In the genomic region with DNA sequence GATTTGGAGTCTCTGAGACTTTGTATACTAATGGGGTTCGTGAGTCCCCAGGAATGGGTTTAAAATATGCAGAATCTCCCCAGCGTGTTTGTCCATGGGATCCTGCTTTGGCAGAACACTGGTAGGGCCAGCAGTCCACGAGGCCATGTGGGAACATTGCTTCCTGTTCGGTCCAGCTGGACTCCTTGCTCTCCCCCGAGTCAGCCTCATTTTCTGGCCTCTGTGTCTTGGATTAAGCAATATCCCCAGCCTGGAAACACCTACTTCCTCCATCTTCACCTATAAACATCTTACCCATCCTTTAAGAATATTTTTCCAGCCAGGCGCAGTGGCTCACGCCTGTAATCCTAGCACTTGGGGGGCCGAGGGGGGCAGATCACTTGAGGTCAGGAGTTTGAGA, we compare ENCODE assay signal across 19 cellular contexts.
DNase-seq lines count a peak whose midpoint lies in the region; ATAC-seq, FAIRE-seq and TF ChIP-seq lines count a peak whose summit lies in the region.
"Had no signal": no experiment of that assay in that cellular context is flagged by ENCODE, and none has a peak within 500 bp of the region (broad histone marks: within the 10 kb centered on the region; RNA-seq: fewer than 3 reads in every experiment).

No MANE protein-coding gene starts in this region.

- H3K27ac ChIP-seq in astrocyte (ENCODE audit: low read depth, low read length) (no peak overlapping the region), gastroesophageal sphincter (no peak overlapping the region), right atrium auricular region (no peak overlapping the region), aorta (ENCODE audit: low read depth in 1 of 2, low read length in 2 of 2) (no peak overlapping the region), testis (no peak overlapping the region)
- H3K27ac ChIP-seq: GM23248 had no signal

- peaks cover 6% of the 10 kb centered on the region for H3K9me3 Mint-ChIP-seq in astrocyte (ENCODE audit: unreplicated experiment)

- TF ChIP-seq CTCF in astrocyte (IDR thresholded peaks at IDR 0.05; ENCODE audit: insufficient read depth, low read depth, low read length) (no peak), gastroesophageal sphincter (IDR thresholded peaks at IDR 0.05) (no peak), right atrium auricular region (IDR thresholded peaks at IDR 0.05) (no peak), testis (IDR thresholded peaks at IDR 0.05) (no peak)

- ATAC-seq in gastroesophageal sphincter (peak; percentile 87), aorta (ENCODE audit: low FRiP score) (peak; percentile 57)

- intact Hi-C loops in aorta (cut with DNase I), result no loop called here
- intact Hi-C loops in testis (cut with DNase I; ENCODE audit: low total_unique reads), result no loop called here

- no peaks in the 10 kb centered on the region for H3K9me3 ChIP-seq in astrocyte (ENCODE audit: insufficient read depth, low read depth, low read length)
- H3K9me3 ChIP-seq in gastroesophageal sphincter, result no peaks in the 10 kb centered on the region
- H3K9me3 ChIP-seq in right atrium auricular region, result no peaks in the 10 kb centered on the region
- H3K9me3 ChIP-seq in aorta (ENCODE audit: control insufficient read depth, low read length), result no peaks in the 10 kb centered on the region
- H3K9me3 ChIP-seq in testis, result no peaks in the 10 kb centered on the region
- H3K9me3 ChIP-seq: SK-N-SH had no signal

- H3K36me3 Mint-ChIP-seq in astrocyte (ENCODE audit: low read depth, unreplicated experiment), result peaks cover 10% of the 10 kb centered on the region

- no peak overlapping the region for H3K4me3 Mint-ChIP-seq in astrocyte (ENCODE audit: unreplicated experiment)
- H3K4me3 Mint-ChIP-seq: CD14-positive monocyte had no signal

- TF ChIP-seq POLR2A in gastroesophageal sphincter (IDR thresholded peaks at IDR 0.05) (no peak), testis (IDR thresholded peaks at IDR 0.05) (no peak)

- 69 to 73% methylated on average over 5 to 7 of the region's 8 CpGs for WGBS in gastroesophageal sphincter (ENCODE audit: low coverage in 1 of 2), 2 donors
- 75 to 85% methylated on average over 8 of the region's 8 CpGs for WGBS in aorta, 2 donors
- WGBS in testis, 2 donors, result 77 to 79% methylated on average over 8 of the region's 8 CpGs

- no peak overlapping the region for H3K4me3 ChIP-seq in astrocyte (ENCODE audit: insufficient read depth, low read depth, low read length)
- H3K4me3 ChIP-seq in gastroesophageal sphincter, result no peak overlapping the region
- H3K4me3 ChIP-seq in right atrium auricular region, result no peak overlapping the region
- H3K4me3 ChIP-seq in aorta (ENCODE audit: low read length in 2 of 2), result no peak overlapping the region
- no peak overlapping the region for H3K4me3 ChIP-seq in testis
- H3K4me3 ChIP-seq: GM23248 had no signal

- peaks cover 89% of the 10 kb centered on the region for H3K79me2 ChIP-seq in astrocyte (ENCODE audit: insufficient read depth, low read length)

- no peak for FAIRE-seq in astrocyte (lab: Jason Lieb, UNC)
- FAIRE-seq: G401.6 had no signal

- H3K27me3 ChIP-seq in astrocyte (ENCODE audit: insufficient read depth, low read length), result no peaks in the 10 kb centered on the region
- no peaks in the 10 kb centered on the region for H3K27me3 ChIP-seq in gastroesophageal sphincter
- no peaks in the 10 kb centered on the region for H3K27me3 ChIP-seq in right atrium auricular region
- H3K27me3 ChIP-seq in aorta (ENCODE audit: control insufficient read depth in 1 of 2, insufficient read depth in 2 of 2, low read length in 1 of 2), result no peaks in the 10 kb centered on the region
- H3K27me3 ChIP-seq in testis, result no peaks in the 10 kb centered on the region

- no peak for DNase-seq in astrocyte (ENCODE audit: low read depth)
- DNase-seq in right atrium auricular region (ENCODE audit: low spot score), result peak; percentile 66
- DNase-seq in aorta, result peak in 1 of 2 donors; percentile 51
- no peak for DNase-seq in NCI-H1105 treated with DMSO at 0.1 percent for 48 hours (lab: John Stamatoyannopoulos, UW)
- DNase-seq in testis, result no peak
- DNase-seq in activated gamma-delta T cell treated with Interleukin-2 at 50 U/mL for 16 hours, result no peak
- DNase-seq: ACHN, DND-41, GM23248, NCI-H187 treated with DMSO at 0.1 percent for 48 hours, NCI-H2227 treated with DMSO at 0.1 percent for 48 hours, NCI-H510A treated with DMSO at 0.1 percent for 48 hours, NCI-H774, OCI-M1, SHP77 treated with DMSO at 0.1 percent for 48 hours, SK-N-SH had no signal

- no peak overlapping the region for H3K9ac ChIP-seq in astrocyte (ENCODE audit: low read length)
- H3K9ac ChIP-seq: GM23248, SK-N-SH had no signal

- H3K36me3 ChIP-seq in astrocyte (ENCODE audit: insufficient read depth, low read length) (peaks cover 2% of the 10 kb centered on the region), gastroesophageal sphincter (no peaks in the 10 kb centered on the region), right atrium auricular region (no peaks in the 10 kb centered on the region), aorta (ENCODE audit: control insufficient read depth in 1 of 2, insufficient read depth in 2 of 2, low read length in 1 of 2) (no peaks in the 10 kb centered on the region), testis (ENCODE audit: low read depth, missing control alignments) (no peaks in the 10 kb centered on the region)

- H3K4me2 ChIP-seq in astrocyte (ENCODE audit: low read length), result no peak overlapping the region
- H3K4me2 ChIP-seq: SK-N-SH had no signal

- H2AFZ ChIP-seq in astrocyte (ENCODE audit: low read depth, low read length), result no peak overlapping the region
- H2AFZ ChIP-seq: GM23248 had no signal

- H3K27me3 Mint-ChIP-seq in astrocyte (ENCODE audit: low read depth, unreplicated experiment), result no peaks in the 10 kb centered on the region

- no peak for TF ChIP-seq EP300 in gastroesophageal sphincter (IDR thresholded peaks at IDR 0.05)

- peaks cover 90% of the 10 kb centered on the region for H4K20me1 ChIP-seq in astrocyte (ENCODE audit: insufficient read depth, low read length)

- H3K4me1 Mint-ChIP-seq in astrocyte (ENCODE audit: low read depth, unreplicated experiment), result peaks cover 24% of the 10 kb centered on the region

- H3K27ac Mint-ChIP-seq in astrocyte (ENCODE audit: unreplicated experiment), result peak overlapping the region; percentile 66
- H3K27ac Mint-ChIP-seq: CD14-positive monocyte had no signal

- H3K4me1 ChIP-seq in astrocyte (ENCODE audit: insufficient read depth, low read length), result peaks cover 19% of the 10 kb centered on the region
- H3K4me1 ChIP-seq in gastroesophageal sphincter, result peaks cover 0 to 23% (median 6%) of the 10 kb centered on the region in 3 donors
- H3K4me1 ChIP-seq in right atrium auricular region, result peaks cover 0 to 21% of the 10 kb centered on the region in 2 donors
- H3K4me1 ChIP-seq in aorta (ENCODE audit: control insufficient read depth in 1 of 2, insufficient read depth in 2 of 2, low read length in 2 of 2), result no peaks in the 10 kb centered on the region
- H3K4me1 ChIP-seq in testis, result peaks cover 18% of the 10 kb centered on the region
